1 cellular context compared by ENCODE assay signal in the genomic region with DNA sequence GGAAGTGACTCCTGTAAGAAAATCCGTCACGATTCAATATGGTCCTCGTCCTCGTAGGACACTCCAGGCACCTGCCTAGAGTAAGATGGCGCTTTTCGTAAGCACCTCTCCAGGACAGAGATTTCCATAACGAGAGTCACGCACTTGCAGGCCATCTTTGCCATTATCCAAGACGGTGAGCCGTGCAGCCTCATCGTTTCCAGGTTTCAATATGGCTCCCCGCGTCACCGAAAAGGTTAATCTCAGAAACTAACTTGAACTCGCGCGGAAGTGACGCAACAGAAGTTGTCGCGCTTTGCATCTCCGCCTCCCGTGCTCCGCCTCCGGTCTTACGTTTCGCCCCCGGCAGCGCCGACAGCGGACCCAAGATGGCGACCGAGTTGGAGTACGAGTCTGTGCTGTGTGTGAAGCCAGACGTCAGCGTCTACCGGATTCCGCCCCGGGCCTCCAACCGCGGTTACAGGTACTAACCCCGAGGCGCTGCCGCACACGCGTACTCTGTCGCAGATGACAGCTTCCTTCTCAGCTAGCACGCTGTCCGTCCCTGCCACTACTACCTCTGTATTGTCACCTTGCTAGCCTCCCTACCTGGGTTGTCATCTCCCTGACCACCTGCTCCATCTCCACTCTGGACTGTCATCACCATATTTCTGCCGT.
TF ChIP-seq lines count a peak whose summit lies in the region.

TSS of gene NECAP1 (plus strand) at position 354 of the 657 bp plus-strand sequence. CDS start at position 369, 15 bp downstream.

TF ChIP-seq in HepG2, 621 proteins besides CTCF, POLR2A, EP300 and RAD21 (continued from another document and continues in another):
- TF ChIP-seq FOXO4 (CRISPR knock-in tag; conservative IDR thresholded peaks at IDR 0.05) (0 out of 2 replicates have a peak, but pooled peaks have one; percentile 67), MIER3 (CRISPR knock-in tag; IDR thresholded peaks at IDR 0.05; ENCODE audit: borderline replicate concordance) (peak; percentile 89; the same call in 1 of the 2 replicates), ATF7-NPFF (CRISPR knock-in tag; IDR thresholded peaks at IDR 0.05; ENCODE audit: low read depth) (no peak), RFX3 (CRISPR knock-in tag; IDR thresholded peaks at IDR 0.05) (no peak), AGO2 (optimal IDR thresholded peaks at IDR 0.05; ENCODE audit: low read depth, low read length) (no peak), TOE1 (CRISPR knock-in tag; IDR thresholded peaks at IDR 0.05) (no peak; the same call in 1 of the 2 replicates), NR2F1 (CRISPR knock-in tag; IDR thresholded peaks at IDR 0.05) (no peak), SYNCRIP (IDR thresholded peaks at IDR 0.05; ENCODE audit: insufficient read depth, low read depth, low read length) (no peak), FOXK1 (CRISPR knock-in tag; IDR thresholded peaks at IDR 0.05; ENCODE audit: borderline replicate concordance, low read depth) (peak; percentile 73), PAX8 (CRISPR knock-in tag; IDR thresholded peaks at IDR 0.05; ENCODE audit: borderline replicate concordance) (no peak), SATB2 (CRISPR knock-in tag; IDR thresholded peaks at IDR 0.05) (no peak), ZNF788 (CRISPR knock-in tag; IDR thresholded peaks at IDR 0.05; ENCODE audit: borderline replicate concordance) (peak; percentile 74; the same call in 1 of the 2 replicates), ETV6 (CRISPR knock-in tag; conservative IDR thresholded peaks at IDR 0.05) (peak; percentile 52; the same call in 1 of the 2 replicates), RFXANK (CRISPR knock-in tag; IDR thresholded peaks at IDR 0.05) (no peak), TCF12 (IDR thresholded peaks at IDR 0.05) (no peak), TCF12 (CRISPR knock-in tag; IDR thresholded peaks at IDR 0.05) (0 out of 2 replicates have a peak, but pooled peaks have one; percentile 35), RNF2 (conservative IDR thresholded peaks at IDR 0.05; ENCODE audit: low read depth) (0 out of 2 replicates have a peak, but pooled peaks have one; percentile 26), ZBTB38 (CRISPR knock-in tag; IDR thresholded peaks at IDR 0.05) (0 out of 2 replicates have a peak, but pooled peaks have one; percentile 29), TAF1 (CRISPR knock-in tag; IDR thresholded peaks at IDR 0.05) (peak; percentile 90), HOXA9 (CRISPR knock-in tag; IDR thresholded peaks at IDR 0.05; ENCODE audit: borderline replicate concordance) (no peak), ZNF776 (CRISPR knock-in tag; IDR thresholded peaks at IDR 0.05) (peak; percentile 85; the same call in 1 of the 2 replicates), ZNF563 (CRISPR knock-in tag; IDR thresholded peaks at IDR 0.05) (no peak), CENPBD1 (CRISPR knock-in tag; IDR thresholded peaks at IDR 0.05; ENCODE audit: borderline replicate concordance, low read depth) (no peak), ZNF180 (CRISPR knock-in tag; IDR thresholded peaks at IDR 0.05; ENCODE audit: borderline replicate concordance, low read depth) (no peak), RXRB (CRISPR knock-in tag; IDR thresholded peaks at IDR 0.05; ENCODE audit: borderline replicate concordance) (peak; percentile 67; the same call in 1 of the 2 replicates), REST (IDR thresholded peaks at IDR 0.05; ENCODE audit: borderline replicate concordance in 1 of 2, low read depth in 1 of 2, low read length in 2 of 2) (no peak; a peak in 1 of 4 replicates), ARHGAP35 (CRISPR knock-in tag; IDR thresholded peaks at IDR 0.05; ENCODE audit: borderline replicate concordance) (no peak; the same call in 1 of the 2 replicates), RFXAP (CRISPR knock-in tag; IDR thresholded peaks at IDR 0.05; ENCODE audit: borderline replicate concordance) (no peak), ZNF235 (CRISPR knock-in tag; IDR thresholded peaks at IDR 0.05; ENCODE audit: borderline replicate concordance) (no peak), KAT8 (CRISPR knock-in tag; IDR thresholded peaks at IDR 0.05) (peak; percentile 90), SMC3 (IDR thresholded peaks at IDR 0.05; ENCODE audit: low read length) (no peak), NFIB (CRISPR knock-in tag; IDR thresholded peaks at IDR 0.05; ENCODE audit: borderline replicate concordance) (no peak), ZNF225 (CRISPR knock-in tag; IDR thresholded peaks at IDR 0.05) (peak; percentile 53; the same call in 1 of the 2 replicates), ZNF414 (CRISPR knock-in tag; IDR thresholded peaks at IDR 0.05) (no peak; the same call in 1 of the 2 replicates), NCOA2 (CRISPR knock-in tag; IDR thresholded peaks at IDR 0.05) (peak; percentile 63), SP4 (CRISPR knock-in tag; IDR thresholded peaks at IDR 0.05) (peak; percentile 77), ATF1 (CRISPR knock-in tag; IDR thresholded peaks at IDR 0.05) (peak; percentile 91), AKAP8 (CRISPR knock-in tag; IDR thresholded peaks at IDR 0.05) (no peak), ZNF251 (CRISPR knock-in tag; IDR thresholded peaks at IDR 0.05) (no peak), ZNF331 (CRISPR knock-in tag; IDR thresholded peaks at IDR 0.05) (peak; percentile 69), ZNF30 (CRISPR knock-in tag; IDR thresholded peaks at IDR 0.05) (no peak), ZNF674 (CRISPR knock-in tag; IDR thresholded peaks at IDR 0.05; ENCODE audit: low read depth) (0 out of 2 replicates have a peak, but pooled peaks have one; percentile 50), ZNF577 (CRISPR knock-in tag; IDR thresholded peaks at IDR 0.05; ENCODE audit: borderline replicate concordance, low read depth) (no peak)
- TF ChIP-seq, protein P1, sequence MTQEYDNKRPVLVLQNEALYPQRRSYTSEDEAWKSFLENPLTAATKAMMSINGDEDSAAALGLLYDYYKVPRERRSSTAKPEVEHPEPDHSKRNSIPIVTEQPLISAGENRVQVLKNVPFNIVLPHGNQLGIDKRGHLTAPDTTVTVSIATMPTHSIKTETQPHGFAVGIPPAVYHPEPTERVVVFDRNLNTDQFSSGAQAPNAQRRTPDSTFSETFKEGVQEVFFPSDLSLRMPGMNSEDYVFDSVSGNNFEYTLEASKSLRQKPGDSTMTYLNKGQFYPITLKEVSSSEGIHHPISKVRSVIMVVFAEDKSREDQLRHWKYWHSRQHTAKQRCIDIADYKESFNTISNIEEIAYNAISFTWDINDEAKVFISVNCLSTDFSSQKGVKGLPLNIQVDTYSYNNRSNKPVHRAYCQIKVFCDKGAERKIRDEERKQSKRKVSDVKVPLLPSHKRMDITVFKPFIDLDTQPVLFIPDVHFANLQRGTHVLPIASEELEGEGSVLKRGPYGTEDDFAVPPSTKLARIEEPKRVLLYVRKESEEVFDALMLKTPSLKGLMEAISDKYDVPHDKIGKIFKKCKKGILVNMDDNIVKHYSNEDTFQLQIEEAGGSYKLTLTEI (CRISPR knock-in tag; conservative IDR thresholded peaks at IDR 0.05), result no peak
- TF ChIP-seq, protein P2, sequence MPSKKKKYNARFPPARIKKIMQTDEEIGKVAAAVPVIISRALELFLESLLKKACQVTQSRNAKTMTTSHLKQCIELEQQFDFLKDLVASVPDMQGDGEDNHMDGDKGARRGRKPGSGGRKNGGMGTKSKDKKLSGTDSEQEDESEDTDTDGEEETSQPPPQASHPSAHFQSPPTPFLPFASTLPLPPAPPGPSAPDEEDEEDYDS (CRISPR knock-in tag; IDR thresholded peaks at IDR 0.05), result peak; percentile 74
- TF ChIP-seq, protein P3, sequence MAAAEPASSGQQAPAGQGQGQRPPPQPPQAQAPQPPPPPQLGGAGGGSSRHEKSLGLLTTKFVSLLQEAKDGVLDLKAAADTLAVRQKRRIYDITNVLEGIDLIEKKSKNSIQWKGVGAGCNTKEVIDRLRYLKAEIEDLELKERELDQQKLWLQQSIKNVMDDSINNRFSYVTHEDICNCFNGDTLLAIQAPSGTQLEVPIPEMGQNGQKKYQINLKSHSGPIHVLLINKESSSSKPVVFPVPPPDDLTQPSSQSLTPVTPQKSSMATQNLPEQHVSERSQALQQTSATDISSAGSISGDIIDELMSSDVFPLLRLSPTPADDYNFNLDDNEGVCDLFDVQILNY (CRISPR knock-in tag; conservative IDR thresholded peaks at IDR 0.05), result 0 out of 2 replicates have a peak, but pooled peaks have one; percentile 25
- TF ChIP-seq, protein P4, sequence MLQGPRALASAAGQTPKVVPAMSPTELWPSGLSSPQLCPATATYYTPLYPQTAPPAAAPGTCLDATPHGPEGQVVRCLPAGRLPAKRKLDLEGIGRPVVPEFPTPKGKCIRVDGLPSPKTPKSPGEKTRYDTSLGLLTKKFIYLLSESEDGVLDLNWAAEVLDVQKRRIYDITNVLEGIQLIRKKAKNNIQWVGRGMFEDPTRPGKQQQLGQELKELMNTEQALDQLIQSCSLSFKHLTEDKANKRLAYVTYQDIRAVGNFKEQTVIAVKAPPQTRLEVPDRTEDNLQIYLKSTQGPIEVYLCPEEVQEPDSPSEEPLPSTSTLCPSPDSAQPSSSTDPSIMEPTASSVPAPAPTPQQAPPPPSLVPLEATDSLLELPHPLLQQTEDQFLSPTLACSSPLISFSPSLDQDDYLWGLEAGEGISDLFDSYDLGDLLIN (CRISPR knock-in tag; IDR thresholded peaks at IDR 0.05; ENCODE audit: borderline replicate concordance), result no peak
- TF ChIP-seq, protein P5, sequence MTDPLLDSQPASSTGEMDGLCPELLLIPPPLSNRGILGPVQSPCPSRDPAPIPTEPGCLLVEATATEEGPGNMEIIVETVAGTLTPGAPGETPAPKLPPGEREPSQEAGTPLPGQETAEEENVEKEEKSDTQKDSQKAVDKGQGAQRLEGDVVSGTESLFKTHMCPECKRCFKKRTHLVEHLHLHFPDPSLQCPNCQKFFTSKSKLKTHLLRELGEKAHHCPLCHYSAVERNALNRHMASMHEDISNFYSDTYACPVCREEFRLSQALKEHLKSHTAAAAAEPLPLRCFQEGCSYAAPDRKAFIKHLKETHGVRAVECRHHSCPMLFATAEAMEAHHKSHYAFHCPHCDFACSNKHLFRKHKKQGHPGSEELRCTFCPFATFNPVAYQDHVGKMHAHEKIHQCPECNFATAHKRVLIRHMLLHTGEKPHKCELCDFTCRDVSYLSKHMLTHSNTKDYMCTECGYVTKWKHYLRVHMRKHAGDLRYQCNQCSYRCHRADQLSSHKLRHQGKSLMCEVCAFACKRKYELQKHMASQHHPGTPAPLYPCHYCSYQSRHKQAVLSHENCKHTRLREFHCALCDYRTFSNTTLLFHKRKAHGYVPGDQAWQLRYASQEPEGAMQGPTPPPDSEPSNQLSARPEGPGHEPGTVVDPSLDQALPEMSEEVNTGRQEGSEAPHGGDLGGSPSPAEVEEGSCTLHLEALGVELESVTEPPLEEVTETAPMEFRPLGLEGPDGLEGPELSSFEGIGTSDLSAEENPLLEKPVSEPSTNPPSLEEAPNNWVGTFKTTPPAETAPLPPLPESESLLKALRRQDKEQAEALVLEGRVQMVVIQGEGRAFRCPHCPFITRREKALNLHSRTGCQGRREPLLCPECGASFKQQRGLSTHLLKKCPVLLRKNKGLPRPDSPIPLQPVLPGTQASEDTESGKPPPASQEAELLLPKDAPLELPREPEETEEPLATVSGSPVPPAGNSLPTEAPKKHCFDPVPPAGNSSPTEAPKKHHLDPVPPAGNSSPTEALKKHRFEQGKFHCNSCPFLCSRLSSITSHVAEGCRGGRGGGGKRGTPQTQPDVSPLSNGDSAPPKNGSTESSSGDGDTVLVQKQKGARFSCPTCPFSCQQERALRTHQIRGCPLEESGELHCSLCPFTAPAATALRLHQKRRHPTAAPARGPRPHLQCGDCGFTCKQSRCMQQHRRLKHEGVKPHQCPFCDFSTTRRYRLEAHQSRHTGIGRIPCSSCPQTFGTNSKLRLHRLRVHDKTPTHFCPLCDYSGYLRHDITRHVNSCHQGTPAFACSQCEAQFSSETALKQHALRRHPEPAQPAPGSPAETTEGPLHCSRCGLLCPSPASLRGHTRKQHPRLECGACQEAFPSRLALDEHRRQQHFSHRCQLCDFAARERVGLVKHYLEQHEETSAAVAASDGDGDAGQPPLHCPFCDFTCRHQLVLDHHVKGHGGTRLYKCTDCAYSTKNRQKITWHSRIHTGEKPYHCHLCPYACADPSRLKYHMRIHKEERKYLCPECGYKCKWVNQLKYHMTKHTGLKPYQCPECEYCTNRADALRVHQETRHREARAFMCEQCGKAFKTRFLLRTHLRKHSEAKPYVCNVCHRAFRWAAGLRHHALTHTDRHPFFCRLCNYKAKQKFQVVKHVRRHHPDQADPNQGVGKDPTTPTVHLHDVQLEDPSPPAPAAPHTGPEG (CRISPR knock-in tag; IDR thresholded peaks at IDR 0.05), result no peak
